In the genomic region with DNA sequence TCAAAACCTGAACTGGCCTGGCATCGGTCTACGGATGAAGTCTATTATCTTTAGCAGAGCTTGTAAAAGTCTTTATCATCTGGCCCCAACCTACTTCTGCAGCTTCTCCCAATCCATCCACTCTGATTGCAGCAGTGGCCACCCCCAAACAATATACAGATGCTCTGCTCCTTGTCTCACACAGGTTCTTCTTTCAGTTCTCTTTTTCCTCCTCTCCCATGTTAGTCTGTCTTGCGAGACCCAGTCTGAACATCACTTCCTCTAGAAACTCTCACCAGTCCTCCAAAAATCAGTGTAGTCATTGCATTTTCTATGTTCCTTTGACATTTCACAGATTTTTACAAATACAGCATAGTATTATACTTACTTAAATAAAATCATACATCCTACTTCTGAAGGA, we compare ENCODE assay signal across 26 cellular contexts.
"Had no signal": no experiment of that assay in that cellular context is flagged by ENCODE, and none has a peak within 500 bp of the region (broad histone marks: within the 10 kb centered on the region; RNA-seq: fewer than 3 reads in every experiment).

No MANE protein-coding gene starts in this region.

- H3K4me1 Mint-ChIP-seq: activated CD4-positive, alpha-beta T cell treated with anti-CD3 and anti-CD28 coated beads for 36 hours; activated naive CD8-positive, alpha-beta T cell treated with anti-CD3 and anti-CD28 coated beads, Interleukin-2, amount 10 ng/mL, durations not matched to agents 7 days and 5 days; T-cell had no signal

- H3K4me3 ChIP-seq: breast epithelium, colonic mucosa, MG63 had no signal

- H3K9me3 Mint-ChIP-seq: activated CD8-positive, alpha-beta T cell treated with anti-CD3 and anti-CD28 coated beads for 36 hours; activated naive CD8-positive, alpha-beta T cell treated with anti-CD3 and anti-CD28 coated beads, Interleukin-2, amount 10 ng/mL, durations not matched to agents 7 days and 5 days had no signal

- H3K36me3 ChIP-seq: breast epithelium, colonic mucosa, MG63 had no signal

- H3K4me3 Mint-ChIP-seq: activated CD4-positive, alpha-beta T cell treated with anti-CD3 and anti-CD28 coated beads for 36 hours; activated CD8-positive, alpha-beta T cell treated with anti-CD3 and anti-CD28 coated beads for 36 hours; activated naive CD8-positive, alpha-beta T cell treated with anti-CD3 and anti-CD28 coated beads, Interleukin-2, amount 10 ng/mL, durations not matched to agents 7 days and 5 days; T-cell had no signal

- H3K36me3 Mint-ChIP-seq: activated naive CD8-positive, alpha-beta T cell treated with anti-CD3 and anti-CD28 coated beads, Interleukin-2, amount 10 ng/mL, durations not matched to agents 7 days and 5 days; T-cell had no signal

- H3K9me3 ChIP-seq: breast epithelium, colonic mucosa, MG63 had no signal

- H3K27ac Mint-ChIP-seq: activated CD4-positive, alpha-beta T cell treated with anti-CD3 and anti-CD28 coated beads for 36 hours; activated CD8-positive, alpha-beta T cell treated with anti-CD3 and anti-CD28 coated beads for 36 hours; activated naive CD8-positive, alpha-beta T cell treated with anti-CD3 and anti-CD28 coated beads, Interleukin-2, amount 10 ng/mL, durations not matched to agents 7 days and 5 days; T-cell had no signal

- H3K4me1 ChIP-seq: breast epithelium, colonic mucosa had no signal

- H3K27me3 ChIP-seq: colonic mucosa, MG63 had no signal

- DNase-seq: activated CD4-positive, alpha-beta T cell treated with anti-CD3 and anti-CD28 coated beads for 36 hours; activated CD4-positive, CD25-positive, alpha-beta regulatory T cell; activated CD8-positive, alpha-beta memory T cell treated with anti-CD3 and anti-CD28 coated beads, Interleukin-2, amount 50 U/mL, for 4 hours; activated CD8-positive, alpha-beta T cell treated with anti-CD3 and anti-CD28 coated beads for 36 hours; activated naive CD4-positive, alpha-beta T cell treated with anti-CD3 and anti-CD28 coated beads, Interleukin-2, amount 50 U/mL, for 16 hours; activated naive CD8-positive, alpha-beta T cell treated with anti-CD3 and anti-CD28 coated beads, Interleukin-2, amount 10 ng/mL, durations not matched to agents 7 days and 5 days; aorta; caudate nucleus; colonic mucosa; MG63; NCI-H1092 treated with DMSO at 0.1 percent for 48 hours; NCI-H1417 treated with DMSO at 0.1 percent for 48 hours; NCI-H1694; NCI-H2029; NCI-H2107; NCI-H2171 treated with DMSO at 0.1 percent for 48 hours; NCI-H226; NCI-H526; NCI-H82; NK-92 treated with Interleukin-12 subunit alpha and Interleukin-12 subunit beta, amount 100 ng/mL, for 24 hours; PC-3; SHP77; T-cell; T-helper 2 cell; T1000 had no signal

- H3K27me3 Mint-ChIP-seq: activated naive CD8-positive, alpha-beta T cell treated with anti-CD3 and anti-CD28 coated beads, Interleukin-2, amount 10 ng/mL, durations not matched to agents 7 days and 5 days had no signal

- ATAC-seq: activated CD4-positive, alpha-beta T cell treated with anti-CD3 and anti-CD28 coated beads for 36 hours; activated CD8-positive, alpha-beta T cell treated with anti-CD3 and anti-CD28 coated beads for 36 hours; PC-3; T-cell had no signal
